Comparison of ENCODE assay signal across 8 cellular contexts in the genomic region with DNA sequence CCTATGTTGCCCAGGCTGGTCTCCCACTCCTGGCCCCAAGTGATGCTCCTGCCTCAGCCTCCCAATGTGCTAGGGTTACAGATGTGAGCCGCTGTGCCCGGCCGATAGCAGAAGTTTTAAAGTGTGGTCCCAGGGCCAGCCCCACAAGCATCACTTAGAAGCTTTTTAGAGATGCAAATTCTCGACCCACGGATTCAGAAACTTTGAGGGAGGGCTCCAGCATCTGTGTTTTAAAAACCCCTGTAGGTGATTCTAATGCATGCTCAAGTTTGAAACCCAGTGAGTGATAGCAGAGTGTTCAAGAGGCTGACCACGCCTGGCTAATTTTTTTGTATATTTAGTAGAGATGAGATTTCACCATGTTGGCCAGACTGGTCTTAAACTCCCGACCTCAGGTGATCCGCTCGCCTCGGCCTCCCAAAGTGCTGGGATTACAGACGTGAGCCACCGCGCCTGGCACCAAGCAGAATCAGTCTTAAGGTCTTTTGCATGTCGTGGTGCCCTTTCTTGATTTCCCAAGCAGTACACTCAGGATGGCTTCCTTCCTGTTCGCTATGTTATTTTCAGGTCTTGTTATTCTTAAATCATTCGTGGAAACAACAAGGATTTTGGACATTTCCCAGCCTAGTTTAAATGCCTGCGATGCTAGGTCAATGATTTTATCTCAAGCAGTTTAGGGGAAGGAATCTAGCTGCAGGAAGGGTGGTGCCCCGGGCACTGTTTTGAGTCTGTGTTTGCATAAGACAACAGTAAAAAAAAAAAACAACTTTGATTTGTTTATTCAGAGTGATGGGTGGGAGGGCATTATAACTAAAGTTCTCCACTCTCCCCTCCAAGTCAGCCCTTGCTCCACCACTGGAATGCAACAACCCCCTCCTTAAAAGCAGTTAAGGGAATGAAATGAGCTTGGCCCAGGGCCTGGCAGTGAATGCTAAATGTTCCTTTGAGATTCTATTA. TPM values are rescaled to one million over a fixed set of nuclear protein-coding genes. Genes with fewer than 3 reads are reported as not detected.
DNase-seq lines count a peak whose midpoint lies in the region; ATAC-seq and TF ChIP-seq lines count a peak whose summit lies in the region.

No MANE protein-coding gene starts in this region.

- no peaks in the 10 kb centered on the region for H3K36me3 Mint-ChIP-seq in progenitor cell of endocrine pancreas (ENCODE audit: insufficient read depth)

- H3F3A ChIP-seq in PC-9 (ENCODE audit: insufficient read depth, low read depth) = peaks cover 53% of the 10 kb centered on the region

- TF ChIP-seq CTCF in PC-9 (conservative IDR thresholded peaks at IDR 0.05) (no peak), progenitor cell of endocrine pancreas (IDR thresholded peaks at IDR 0.05; ENCODE audit: unreplicated experiment) (no peak)

- no peaks in the 10 kb centered on the region for H3K9me2 ChIP-seq in PC-9 (ENCODE audit: insufficient read depth)

- H4K20me1 ChIP-seq in PC-9 (ENCODE audit: insufficient read depth) = no peaks in the 10 kb centered on the region

- H3K27me3 Mint-ChIP-seq in progenitor cell of endocrine pancreas = no peaks in the 10 kb centered on the region

- peak overlapping the region; percentile 62 for H2AFZ ChIP-seq in PC-9

- H3K27ac Mint-ChIP-seq in progenitor cell of endocrine pancreas = peak overlapping the region; percentile 94

- H3K27ac ChIP-seq in PC-9 = peak overlapping the region; percentile 75

- H3K4me3 Mint-ChIP-seq in progenitor cell of endocrine pancreas (ENCODE audit: low read depth) = no peak overlapping the region

- no peaks in the 10 kb centered on the region for H3K27me3 ChIP-seq in PC-9 (ENCODE audit: insufficient read depth, low read depth)

- H3K4me3 ChIP-seq in PC-9 = peak overlapping the region; percentile 25; the same call in 1 of the 2 replicates

- CTCF ChIA-PET in PC-9 (lab: Charles Lee) = no interaction called here

- no peaks in the 10 kb centered on the region for H3K9me3 Mint-ChIP-seq in progenitor cell of endocrine pancreas (ENCODE audit: low read depth)

- no peaks in the 10 kb centered on the region for H3K9me3 ChIP-seq in PC-9 (ENCODE audit: insufficient read depth, low read depth)

- H3K4me2 ChIP-seq in PC-9 = peak overlapping the region; percentile 68

- H3K4me1 Mint-ChIP-seq in progenitor cell of endocrine pancreas (ENCODE audit: low read depth) = peaks cover 12% of the 10 kb centered on the region

- H3K79me2 ChIP-seq in PC-9 (ENCODE audit: low read depth) = no peaks in the 10 kb centered on the region

- ATAC-seq in HG02759 (IDR thresholded peaks at IDR 0.05; ENCODE audit: unreplicated experiment) = no peak

- H3K4me1 ChIP-seq in PC-9 (replicated peaks; ENCODE audit: insufficient read depth) = peaks cover 43% of the 10 kb centered on the region

- DNase-seq in EH (ENCODE audit: low read depth) = peak; percentile 95
- DNase-seq in PC-9 = peak; percentile 38 to 86
- peak; percentile 79 for DNase-seq in fibroblast of peridontal ligament (ENCODE audit: extremely low read depth)
- DNase-seq in progenitor cell of endocrine pancreas (ENCODE audit: low spot score, unreplicated experiment) = no peak
- DNase-seq in activated CD4-positive, CD25-positive, alpha-beta regulatory T cell treated with anti-CD3 and anti-CD28 coated beads, Interleukin-2, amount 50 U/mL, for 72 hours = no peak
- no peak for DNase-seq in amygdala (lab: John Stamatoyannopoulos, UW)
- DNase-seq in midbrain (lab: John Stamatoyannopoulos, UW) = no peak

- BruUV-seq in PC-9 (replicated peaks; lab: Mats Ljungman, UMichigan) = no TSS peak

- no peaks in the 10 kb centered on the region for H3K36me3 ChIP-seq in PC-9 (ENCODE audit: low read depth)

- intact Hi-C loops in PC-9 (cut with micrococcal nuclease; ENCODE audit: unreplicated experiment) = no loop called here

- POLR2A ChIA-PET in PC-9 (lab: Charles Lee; ENCODE audit: unreplicated experiment) = interaction anchor here (0.7 kb wide), 1 partner anchor 23 kb away, joined by 9 read pairs; no protein-coding TSS in a partner anchor

RNA-seq across cellular contexts. Expression of gene RILPL2, which starts 9.2 kb away (rescaled TPM):
- total RNA-seq in PC-9 (2021) = 3.6 and 4.3 TPM in 2 replicates
- total RNA-seq in progenitor cell of endocrine pancreas = 2.8 TPM in 2 replicates

RNA-seq across cellular contexts. Expression of gene SNRNP35, which starts 12.3 kb away (rescaled TPM):
- total RNA-seq in PC-9 (2021) (24.3 and 28.6 TPM in 2 replicates), progenitor cell of endocrine pancreas (29.2 and 29.8 TPM in 2 replicates)

Comparison
In these comparisons a context has a peak if more than half of its experiments do, and no peak if none do; other contexts are left out.
1. DNase-seq: peak in EH (single experiment), PC-9 (2 of 2) and fibroblast of peridontal ligament (single experiment); none in progenitor cell of endocrine pancreas (single experiment), activated CD4-positive, CD25-positive, alpha-beta regulatory T cell treated with anti-CD3 and anti-CD28 coated beads, Interleukin-2, amount 50 U/mL, for 72 hours (single experiment), amygdala (0 of 56) and midbrain (single experiment).